Comparison of ENCODE assay signal across 23 cellular contexts in genomic region chr1:62117416-62117815, GRCh38.
"Had no signal": no experiment of that assay in that cellular context is flagged by ENCODE, and none has a peak within 500 bp of the region (broad histone marks: within the 10 kb centered on the region; RNA-seq: fewer than 3 reads in every experiment).

No MANE protein-coding gene starts in this region.

- DNase-seq: effector memory CD8-positive, alpha-beta T cell; esophagus squamous epithelium; heart left ventricle; hippocampal formation; left colon; left ventricle myocardium superior; mesenchymal stem cell; midbrain; occipital lobe; retina; right lobe of liver; stimulated activated CD4-positive, alpha-beta T cell treated with anti-CD3 and anti-CD28 coated beads, Interleukin-4, amount 100 ng/mL, for 1 hour; stimulated activated CD8-positive, alpha-beta memory T cell treated with anti-CD3 and anti-CD28 coated beads, Interleukin-4, amount 100 ng/mL, for 48 hours; tibial artery; upper lobe of left lung; uterus had no signal

- H3K4me1 ChIP-seq: prostate gland, right lobe of liver, upper lobe of left lung, uterus had no signal

- ATAC-seq: effector memory CD8-positive, alpha-beta T cell; heart left ventricle; left colon; left ventricle myocardium superior; natural killer cell treated with Interleukin-12 subunit alpha and Interleukin-12 subunit beta and Interleukin-15 and Interleukin-18, amount 100 ng/mL, for 72 hours; right lobe of liver; stimulated activated effector memory CD8-positive, alpha-beta T cell treated with anti-CD3 and anti-CD28 coated beads, Interleukin-12 subunit alpha, Interleukin-12 subunit beta, amount 100 ng/mL, for 72 hours had no signal

- H3K36me3 ChIP-seq: prostate gland, upper lobe of left lung, uterus had no signal

- H3K9me3 ChIP-seq: esophagus squamous epithelium, heart left ventricle, prostate gland, right lobe of liver, tibial artery, upper lobe of left lung, uterus had no signal

- H3K9ac ChIP-seq: parathyroid adenoma had no signal

- H2AFZ ChIP-seq: parathyroid adenoma had no signal

- H3K4me3 ChIP-seq: esophagus squamous epithelium, heart left ventricle, lung, prostate gland, right lobe of liver, tibial artery, upper lobe of left lung, uterus had no signal

- H3K27me3 Mint-ChIP-seq: dendritic cell treated with granulocyte-macrophage colony-stimulating factor and Interleukin-4, amounts not matched to agents 40 ng/mL and 50 ng/mL, for 4 days; effector memory CD8-positive, alpha-beta T cell; natural killer cell treated with Interleukin-12 subunit alpha and Interleukin-12 subunit beta and Interleukin-15 and Interleukin-18, amount 100 ng/mL, for 72 hours; stimulated activated naive CD8-positive, alpha-beta T cell treated with anti-CD3 and anti-CD28 coated beads, Interleukin-15, Interleukin-2, amounts not matched to agents 100 ng/mL and 50 ng/mL, for 24 hours had no signal

- H3K27ac ChIP-seq: esophagus squamous epithelium, heart left ventricle, parathyroid adenoma, prostate gland, right lobe of liver, tibial artery, upper lobe of left lung, uterus had no signal

- H3K79me2 ChIP-seq: parathyroid adenoma had no signal

- H3K9me3 Mint-ChIP-seq: dendritic cell treated with granulocyte-macrophage colony-stimulating factor and Interleukin-4, amounts not matched to agents 40 ng/mL and 50 ng/mL, for 4 days; effector memory CD8-positive, alpha-beta T cell; natural killer cell treated with Interleukin-12 subunit alpha and Interleukin-12 subunit beta and Interleukin-15 and Interleukin-18, amount 100 ng/mL, for 72 hours; stimulated activated effector memory CD8-positive, alpha-beta T cell treated with anti-CD3 and anti-CD28 coated beads, Interleukin-12 subunit alpha, Interleukin-12 subunit beta, amount 100 ng/mL, for 72 hours; stimulated activated naive CD8-positive, alpha-beta T cell treated with anti-CD3 and anti-CD28 coated beads, Interleukin-15, Interleukin-2, amounts not matched to agents 100 ng/mL and 50 ng/mL, for 24 hours had no signal

- H3K4me1 Mint-ChIP-seq: stimulated activated effector memory CD8-positive, alpha-beta T cell treated with anti-CD3 and anti-CD28 coated beads, Interleukin-12 subunit alpha, Interleukin-12 subunit beta, amount 100 ng/mL, for 72 hours had no signal

- H3K27ac Mint-ChIP-seq: dendritic cell treated with granulocyte-macrophage colony-stimulating factor and Interleukin-4, amounts not matched to agents 40 ng/mL and 50 ng/mL, for 4 days; effector memory CD8-positive, alpha-beta T cell; natural killer cell treated with Interleukin-12 subunit alpha and Interleukin-12 subunit beta and Interleukin-15 and Interleukin-18, amount 100 ng/mL, for 72 hours; stimulated activated effector memory CD8-positive, alpha-beta T cell treated with anti-CD3 and anti-CD28 coated beads, Interleukin-12 subunit alpha, Interleukin-12 subunit beta, amount 100 ng/mL, for 72 hours; stimulated activated naive CD8-positive, alpha-beta T cell treated with anti-CD3 and anti-CD28 coated beads, Interleukin-15, Interleukin-2, amounts not matched to agents 100 ng/mL and 50 ng/mL, for 24 hours had no signal

- H3K36me3 Mint-ChIP-seq: natural killer cell treated with Interleukin-12 subunit alpha and Interleukin-12 subunit beta and Interleukin-15 and Interleukin-18, amount 100 ng/mL, for 72 hours; stimulated activated effector memory CD8-positive, alpha-beta T cell treated with anti-CD3 and anti-CD28 coated beads, Interleukin-12 subunit alpha, Interleukin-12 subunit beta, amount 100 ng/mL, for 72 hours had no signal

- H3K4me3 Mint-ChIP-seq: dendritic cell treated with granulocyte-macrophage colony-stimulating factor and Interleukin-4, amounts not matched to agents 40 ng/mL and 50 ng/mL, for 4 days; effector memory CD8-positive, alpha-beta T cell; natural killer cell treated with Interleukin-12 subunit alpha and Interleukin-12 subunit beta and Interleukin-15 and Interleukin-18, amount 100 ng/mL, for 72 hours; stimulated activated effector memory CD8-positive, alpha-beta T cell treated with anti-CD3 and anti-CD28 coated beads, Interleukin-12 subunit alpha, Interleukin-12 subunit beta, amount 100 ng/mL, for 72 hours; stimulated activated naive CD8-positive, alpha-beta T cell treated with anti-CD3 and anti-CD28 coated beads, Interleukin-15, Interleukin-2, amounts not matched to agents 100 ng/mL and 50 ng/mL, for 24 hours had no signal

- H3K27me3 ChIP-seq: esophagus squamous epithelium, heart left ventricle, right lobe of liver, tibial artery, upper lobe of left lung, uterus had no signal
